1 cellular context compared by ENCODE assay signal in the genomic region with DNA sequence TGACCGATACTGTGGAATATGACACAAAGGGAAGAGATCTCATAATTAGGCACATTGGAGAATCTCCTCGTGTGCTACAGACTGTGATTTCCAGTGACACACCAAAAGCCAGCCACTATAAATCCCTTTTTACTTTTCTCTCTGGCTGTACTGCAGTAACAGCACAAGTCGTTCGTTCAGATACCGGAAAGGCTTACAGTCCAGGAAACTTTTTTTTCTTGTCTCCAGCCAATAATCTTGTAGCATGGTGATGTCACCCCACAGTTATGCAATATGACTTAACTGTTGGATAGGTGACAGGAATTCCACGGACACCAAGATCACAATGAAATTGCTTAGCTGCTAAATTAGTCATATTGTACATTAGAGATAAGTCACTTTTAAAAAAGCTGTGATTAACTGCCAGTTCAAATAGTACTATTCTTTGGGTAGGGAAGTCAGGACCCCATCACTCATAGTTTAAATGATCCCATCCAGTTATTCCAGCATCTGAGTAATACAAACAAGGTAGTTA.
A peak's percentile ranks its signal among the peaks of the same experiment; 100 is the strongest.
TF ChIP-seq lines count a peak whose summit lies in the region.

No MANE protein-coding gene starts in this region.

TF ChIP-seq in HepG2, 621 proteins besides CTCF, POLR2A, EP300 and RAD21 (continued from another document):
- TF ChIP-seq, protein P1, sequence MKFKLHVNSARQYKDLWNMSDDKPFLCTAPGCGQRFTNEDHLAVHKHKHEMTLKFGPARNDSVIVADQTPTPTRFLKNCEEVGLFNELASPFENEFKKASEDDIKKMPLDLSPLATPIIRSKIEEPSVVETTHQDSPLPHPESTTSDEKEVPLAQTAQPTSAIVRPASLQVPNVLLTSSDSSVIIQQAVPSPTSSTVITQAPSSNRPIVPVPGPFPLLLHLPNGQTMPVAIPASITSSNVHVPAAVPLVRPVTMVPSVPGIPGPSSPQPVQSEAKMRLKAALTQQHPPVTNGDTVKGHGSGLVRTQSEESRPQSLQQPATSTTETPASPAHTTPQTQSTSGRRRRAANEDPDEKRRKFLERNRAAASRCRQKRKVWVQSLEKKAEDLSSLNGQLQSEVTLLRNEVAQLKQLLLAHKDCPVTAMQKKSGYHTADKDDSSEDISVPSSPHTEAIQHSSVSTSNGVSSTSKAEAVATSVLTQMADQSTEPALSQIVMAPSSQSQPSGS (CRISPR knock-in tag; IDR thresholded peaks at IDR 0.05) = peak; percentile 100
- TF ChIP-seq HNRNPH1 (optimal IDR thresholded peaks at IDR 0.05; ENCODE audit: low read depth, low read length) = no peak
TF ChIP-seq in HepG2: peak in this region for 38.
